ENCODE assay signal across 1 cellular context in the genomic region with DNA sequence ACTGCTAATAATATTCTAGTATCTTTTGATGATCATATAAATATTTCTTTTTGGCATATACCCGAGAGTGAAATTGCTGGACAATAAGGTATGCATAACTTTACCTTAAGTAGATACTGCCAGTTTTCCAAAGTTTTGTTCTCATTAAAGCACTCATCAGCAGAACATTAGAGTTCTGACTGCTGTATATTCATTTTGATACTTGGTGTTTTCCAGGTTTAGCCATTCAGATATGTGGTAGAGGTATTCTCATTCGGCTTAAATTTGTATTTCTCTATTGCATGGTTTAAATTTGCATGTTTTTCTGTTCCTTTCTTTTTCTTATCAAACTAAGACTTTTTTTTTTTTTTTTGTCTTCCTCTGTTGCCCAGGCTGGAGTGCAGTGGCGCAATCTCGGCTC.
A peak's percentile ranks its signal among the peaks of the same experiment; 100 is the strongest.
TF ChIP-seq lines count a peak whose summit lies in the region.

No MANE protein-coding gene starts in this region.

TF ChIP-seq in GM12878, 131 proteins besides CTCF, POLR2A, EP300 and RAD21 (continued from another document):
- peak in 1 of 2 experiments; percentile 56; a peak in 2 of 4 replicates for TF ChIP-seq IKZF2 (IDR thresholded peaks at IDR 0.05)
- TF ChIP-seq, protein P1, sequence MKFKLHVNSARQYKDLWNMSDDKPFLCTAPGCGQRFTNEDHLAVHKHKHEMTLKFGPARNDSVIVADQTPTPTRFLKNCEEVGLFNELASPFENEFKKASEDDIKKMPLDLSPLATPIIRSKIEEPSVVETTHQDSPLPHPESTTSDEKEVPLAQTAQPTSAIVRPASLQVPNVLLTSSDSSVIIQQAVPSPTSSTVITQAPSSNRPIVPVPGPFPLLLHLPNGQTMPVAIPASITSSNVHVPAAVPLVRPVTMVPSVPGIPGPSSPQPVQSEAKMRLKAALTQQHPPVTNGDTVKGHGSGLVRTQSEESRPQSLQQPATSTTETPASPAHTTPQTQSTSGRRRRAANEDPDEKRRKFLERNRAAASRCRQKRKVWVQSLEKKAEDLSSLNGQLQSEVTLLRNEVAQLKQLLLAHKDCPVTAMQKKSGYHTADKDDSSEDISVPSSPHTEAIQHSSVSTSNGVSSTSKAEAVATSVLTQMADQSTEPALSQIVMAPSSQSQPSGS (IDR thresholded peaks at IDR 0.05; ENCODE audit: low read length) = peak; percentile 24; the same call in 1 of the 2 replicates
- TF ChIP-seq MEF2A (IDR thresholded peaks at IDR 0.05; ENCODE audit: insufficient read depth, low read depth, low read length) = 0 out of 2 replicates have a peak, but pooled peaks have one; percentile 21
- peak; percentile 35; the same call in 1 of the 2 replicates for TF ChIP-seq ZNF384 (IDR thresholded peaks at IDR 0.05; ENCODE audit: borderline replicate concordance, low read depth, low read length)
- peak; percentile 49; the same call in 1 of the 2 replicates for TF ChIP-seq BCL11A (IDR thresholded peaks at IDR 0.05; ENCODE audit: low read depth, low read length)
- TF ChIP-seq EED (IDR thresholded peaks at IDR 0.05; ENCODE audit: low read depth) = no peak
- TF ChIP-seq RELB (IDR thresholded peaks at IDR 0.05; ENCODE audit: low read depth) = peak; percentile 73
- peak; percentile 51; the same call in 1 of the 3 replicates for TF ChIP-seq POU2F2 (IDR thresholded peaks at IDR 0.05; ENCODE audit: borderline replicate concordance, low read depth, low read length)
- TF ChIP-seq JUNB (IDR thresholded peaks at IDR 0.05) = peak; percentile 76
- TF ChIP-seq MYC (IDR thresholded peaks at IDR 0.05; ENCODE audit: insufficient read depth, insufficient read length, insufficient replicate concordance, low read length, severe bottlenecking) = no peak
- peak; percentile 23 for TF ChIP-seq MEF2B (IDR thresholded peaks at IDR 0.05; ENCODE audit: partially characterized antibody, poor library complexity, severe bottlenecking)
- TF ChIP-seq FOXM1 (IDR thresholded peaks at IDR 0.05; ENCODE audit: low read depth, low read length) = peak; percentile 42; the same call in 1 of the 2 replicates
